Comparison of ENCODE assay signal across 35 cellular contexts in the genomic region with DNA sequence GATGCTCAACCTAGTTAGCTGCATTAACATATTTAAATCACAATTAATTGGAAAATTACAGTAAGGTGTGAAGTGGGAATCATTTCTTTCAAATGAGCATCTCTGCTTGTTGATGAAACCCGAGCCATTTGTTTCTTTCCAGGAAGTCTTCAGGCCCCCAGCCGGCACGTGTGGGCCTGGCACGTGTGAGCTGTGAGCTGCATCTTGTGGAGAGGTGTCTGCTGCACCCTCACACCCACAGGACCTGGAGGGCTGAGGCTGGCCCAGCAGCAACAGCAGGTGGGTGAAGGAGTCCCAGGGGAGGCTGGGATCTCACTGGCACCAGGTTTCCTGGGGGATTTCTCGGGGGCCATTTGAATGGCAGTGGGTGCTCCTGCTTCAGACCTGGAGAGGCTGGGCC.
"Had no signal": no experiment of that assay in that cellular context is flagged by ENCODE, and none has a peak within 500 bp of the region (broad histone marks: within the 10 kb centered on the region; RNA-seq: fewer than 3 reads in every experiment).

No MANE protein-coding gene starts in this region.

- H3K9me3 Mint-ChIP-seq: activated CD4-positive, alpha-beta memory T cell treated with anti-CD3 and anti-CD28 coated beads for 36 hours; activated CD4-positive, alpha-beta T cell treated with anti-CD3 and anti-CD28 coated beads, Interleukin-2, amount 10 ng/mL, durations not matched to agents 24 days and 14 days; activated naive CD4-positive, alpha-beta T cell treated with anti-CD3 and anti-CD28 coated beads for 36 hours; activated naive CD4-positive, alpha-beta T cell treated with anti-CD3 and anti-CD28 coated beads, Interleukin-2, amount 50 U/mL, for 24 hours; activated naive CD8-positive, alpha-beta T cell treated with anti-CD3 and anti-CD28 coated beads for 36 hours; activated naive CD8-positive, alpha-beta T cell treated with anti-CD3 and anti-CD28 coated beads, Interleukin-2, amount 50 U/mL, for 24 hours; activated T-helper 1 cell treated with anti-CD3 and anti-CD28 coated beads, Interleukin-12 subunit alpha, Interleukin-12 subunit beta, Interleukin-2, Interleukin-4 antibody, amounts not matched to agents 30 ng/mL and 10 ng/mL and 1 ng/mL, durations not matched to agents 14 hours and 24 hours and 36 hours; activated T-helper 2 cell treated with anti-CD3 and anti-CD28 coated beads, Interferon-gamma antibody, Interleukin-2, Interleukin-4, amounts not matched to agents 10 μg/mL and 5 μg/mL and 100 μg/mL, durations not matched to agents 14 hours and 24 hours and 36 hours; brain; T-helper 2 cell treated with Interferon-gamma antibody and Interleukin-4, amounts not matched to agents 5 μg/mL and 100 μg/mL, for 36 hours had no signal

- H3K36me3 Mint-ChIP-seq: activated CD4-positive, alpha-beta memory T cell treated with anti-CD3 and anti-CD28 coated beads for 36 hours; activated CD8-positive, alpha-beta memory T cell treated with anti-CD3 and anti-CD28 coated beads, Interleukin-2, amount 10 ng/mL, durations not matched to agents 7 days and 5 days; activated naive CD4-positive, alpha-beta T cell treated with anti-CD3 and anti-CD28 coated beads, Interleukin-2, amount 50 U/mL, for 24 hours; activated naive CD8-positive, alpha-beta T cell treated with anti-CD3 and anti-CD28 coated beads for 36 hours; brain had no signal

- H3K27me3 Mint-ChIP-seq: activated CD4-positive, alpha-beta memory T cell treated with anti-CD3 and anti-CD28 coated beads for 36 hours; activated CD4-positive, alpha-beta T cell treated with anti-CD3 and anti-CD28 coated beads, Interleukin-2, amount 10 ng/mL, durations not matched to agents 24 days and 14 days; activated CD8-positive, alpha-beta memory T cell treated with anti-CD3 and anti-CD28 coated beads, Interleukin-2, amount 10 ng/mL, durations not matched to agents 7 days and 5 days; activated naive CD8-positive, alpha-beta T cell treated with anti-CD3 and anti-CD28 coated beads for 36 hours had no signal

- H3K4me3 Mint-ChIP-seq: activated CD4-positive, alpha-beta memory T cell treated with anti-CD3 and anti-CD28 coated beads for 36 hours; activated CD4-positive, alpha-beta T cell treated with anti-CD3 and anti-CD28 coated beads for 36 hours; activated CD4-positive, alpha-beta T cell treated with anti-CD3 and anti-CD28 coated beads, Interleukin-2, amount 10 ng/mL, durations not matched to agents 24 days and 14 days; activated CD8-positive, alpha-beta memory T cell treated with anti-CD3 and anti-CD28 coated beads, Interleukin-2, amount 10 ng/mL, durations not matched to agents 7 days and 5 days; activated CD8-positive, alpha-beta T cell treated with anti-CD3 and anti-CD28 coated beads, Interleukin-2, amount 10 ng/mL, durations not matched to agents 7 days and 5 days; activated naive CD4-positive, alpha-beta T cell treated with anti-CD3 and anti-CD28 coated beads for 36 hours; activated naive CD4-positive, alpha-beta T cell treated with anti-CD3 and anti-CD28 coated beads, Interleukin-2, amount 50 U/mL, for 24 hours; activated naive CD8-positive, alpha-beta T cell treated with anti-CD3 and anti-CD28 coated beads for 36 hours; activated naive CD8-positive, alpha-beta T cell treated with anti-CD3 and anti-CD28 coated beads, Interleukin-2, amount 50 U/mL, for 24 hours; activated T-helper 1 cell treated with anti-CD3 and anti-CD28 coated beads, Interleukin-12 subunit alpha, Interleukin-12 subunit beta, Interleukin-2, Interleukin-4 antibody, amounts not matched to agents 30 ng/mL and 10 ng/mL and 1 ng/mL, durations not matched to agents 14 hours and 24 hours and 36 hours; brain; T-helper 17 cell; T-helper 2 cell treated with Interferon-gamma antibody and Interleukin-4, amounts not matched to agents 5 μg/mL and 100 μg/mL, for 36 hours had no signal

- H3K4me3 ChIP-seq: adrenal gland, ascending aorta, breast epithelium, cardiac muscle cell, colonic mucosa, esophagus squamous epithelium, gastroesophageal sphincter, heart right ventricle had no signal

- H3K9me3 ChIP-seq: adrenal gland, ascending aorta, breast epithelium, colonic mucosa, gastroesophageal sphincter, heart right ventricle had no signal

- H3K36me3 ChIP-seq: adrenal gland, ascending aorta, breast epithelium, cardiac muscle cell, colonic mucosa, esophagus squamous epithelium, gastroesophageal sphincter, heart right ventricle had no signal

- H3K27me3 ChIP-seq: adrenal gland, ascending aorta, breast epithelium, colonic mucosa, esophagus squamous epithelium, gastroesophageal sphincter had no signal

- H3K4me1 ChIP-seq: adrenal gland, ascending aorta, breast epithelium, colonic mucosa, esophagus squamous epithelium, gastroesophageal sphincter, heart right ventricle had no signal

- H3K27ac Mint-ChIP-seq: activated CD4-positive, alpha-beta memory T cell treated with anti-CD3 and anti-CD28 coated beads for 36 hours; activated CD4-positive, alpha-beta T cell treated with anti-CD3 and anti-CD28 coated beads for 36 hours; activated CD4-positive, alpha-beta T cell treated with anti-CD3 and anti-CD28 coated beads, Interleukin-2, amount 10 ng/mL, durations not matched to agents 24 days and 14 days; activated CD8-positive, alpha-beta memory T cell treated with anti-CD3 and anti-CD28 coated beads, Interleukin-2, amount 10 ng/mL, durations not matched to agents 7 days and 5 days; activated CD8-positive, alpha-beta T cell treated with anti-CD3 and anti-CD28 coated beads, Interleukin-2, amount 10 ng/mL, durations not matched to agents 7 days and 5 days; activated naive CD4-positive, alpha-beta T cell treated with anti-CD3 and anti-CD28 coated beads for 36 hours; activated naive CD4-positive, alpha-beta T cell treated with anti-CD3 and anti-CD28 coated beads, Interleukin-2, amount 50 U/mL, for 24 hours; activated naive CD8-positive, alpha-beta T cell treated with anti-CD3 and anti-CD28 coated beads for 36 hours; activated naive CD8-positive, alpha-beta T cell treated with anti-CD3 and anti-CD28 coated beads, Interleukin-2, amount 50 U/mL, for 24 hours; activated T-helper 1 cell treated with anti-CD3 and anti-CD28 coated beads, Interleukin-12 subunit alpha, Interleukin-12 subunit beta, Interleukin-2, Interleukin-4 antibody, amounts not matched to agents 30 ng/mL and 10 ng/mL and 1 ng/mL, durations not matched to agents 14 hours and 24 hours and 36 hours; activated T-helper 2 cell treated with anti-CD3 and anti-CD28 coated beads, Interferon-gamma antibody, Interleukin-2, Interleukin-4, amounts not matched to agents 10 μg/mL and 5 μg/mL and 100 μg/mL, durations not matched to agents 14 hours and 24 hours and 36 hours; T-helper 17 cell; T-helper 2 cell treated with Interferon-gamma antibody and Interleukin-4, amounts not matched to agents 5 μg/mL and 100 μg/mL, for 36 hours had no signal

- H3K27ac ChIP-seq: adrenal gland, ascending aorta, breast epithelium, cardiac muscle cell, colonic mucosa, epithelial cell of prostate, esophagus squamous epithelium, gastroesophageal sphincter, heart right ventricle had no signal

- ATAC-seq: activated CD4-positive, alpha-beta T cell treated with anti-CD3 and anti-CD28 coated beads for 36 hours; activated CD8-positive, alpha-beta memory T cell treated with anti-CD3 and anti-CD28 coated beads, Interleukin-2, amount 10 ng/mL, durations not matched to agents 7 days and 5 days; activated CD8-positive, alpha-beta T cell treated with anti-CD3 and anti-CD28 coated beads, Interleukin-2, amount 10 ng/mL, durations not matched to agents 7 days and 5 days; activated naive CD8-positive, alpha-beta T cell treated with anti-CD3 and anti-CD28 coated beads, Interleukin-2, amount 50 U/mL, for 24 hours; gastroesophageal sphincter; heart right ventricle; T-helper 17 cell had no signal

- H3K4me1 Mint-ChIP-seq: activated CD4-positive, alpha-beta T cell treated with anti-CD3 and anti-CD28 coated beads for 36 hours; activated CD4-positive, alpha-beta T cell treated with anti-CD3 and anti-CD28 coated beads, Interleukin-2, amount 10 ng/mL, durations not matched to agents 24 days and 14 days; activated CD8-positive, alpha-beta memory T cell treated with anti-CD3 and anti-CD28 coated beads, Interleukin-2, amount 10 ng/mL, durations not matched to agents 7 days and 5 days; activated naive CD4-positive, alpha-beta T cell treated with anti-CD3 and anti-CD28 coated beads, Interleukin-2, amount 50 U/mL, for 24 hours; activated naive CD8-positive, alpha-beta T cell treated with anti-CD3 and anti-CD28 coated beads for 36 hours; activated naive CD8-positive, alpha-beta T cell treated with anti-CD3 and anti-CD28 coated beads, Interleukin-2, amount 50 U/mL, for 24 hours; brain; T-helper 17 cell had no signal

- DNase-seq: activated CD4-positive, alpha-beta memory T cell treated with anti-CD3 and anti-CD28 coated beads for 36 hours; activated CD4-positive, alpha-beta T cell treated with anti-CD3 and anti-CD28 coated beads for 36 hours; activated CD4-positive, alpha-beta T cell treated with anti-CD3 and anti-CD28 coated beads, Interleukin-2, amount 10 ng/mL, durations not matched to agents 24 days and 14 days; activated CD4-positive, CD25-positive, alpha-beta regulatory T cell; activated CD4-positive, CD25-positive, alpha-beta regulatory T cell treated with anti-CD3 and anti-CD28 coated beads, Interleukin-2, amount 50 U/mL, for 72 hours; activated CD8-positive, alpha-beta memory T cell treated with anti-CD3 and anti-CD28 coated beads, Interleukin-2, amount 10 ng/mL, durations not matched to agents 7 days and 5 days; activated CD8-positive, alpha-beta memory T cell treated with anti-CD3 and anti-CD28 coated beads, Interleukin-2, amount 50 U/mL, for 4 hours; activated CD8-positive, alpha-beta T cell treated with anti-CD3 and anti-CD28 coated beads, Interleukin-2, amount 10 ng/mL, durations not matched to agents 7 days and 5 days; activated effector memory CD4-positive, alpha-beta T cell treated with anti-CD3 and anti-CD28 coated beads, Interleukin-2, amount 50 U/mL, for 16 hours; activated naive CD4-positive, alpha-beta T cell treated with anti-CD3 and anti-CD28 coated beads for 36 hours; activated naive CD8-positive, alpha-beta T cell treated with anti-CD3 and anti-CD28 coated beads for 36 hours; activated naive CD8-positive, alpha-beta T cell treated with anti-CD3 and anti-CD28 coated beads, Interleukin-2, amount 50 U/mL, for 24 hours; activated T-cell treated with anti-CD3 and anti-CD28 coated beads, Interleukin-2, amount 50 U/mL, for 1 hour; activated T-cell treated with anti-CD3 and anti-CD28 coated beads, Interleukin-2, amount 50 U/mL, for 48 hours; adrenal gland; amygdala; central memory CD4-positive, alpha-beta T cell; cerebellar nuclear complex; colonic mucosa; effector CD8-positive, alpha-beta T cell; esophagus squamous epithelium; foreskin melanocyte; heart right ventricle; T-helper 17 cell; T1000 had no signal
